ENCODE assay signal across 1 cellular context in the genomic region with DNA sequence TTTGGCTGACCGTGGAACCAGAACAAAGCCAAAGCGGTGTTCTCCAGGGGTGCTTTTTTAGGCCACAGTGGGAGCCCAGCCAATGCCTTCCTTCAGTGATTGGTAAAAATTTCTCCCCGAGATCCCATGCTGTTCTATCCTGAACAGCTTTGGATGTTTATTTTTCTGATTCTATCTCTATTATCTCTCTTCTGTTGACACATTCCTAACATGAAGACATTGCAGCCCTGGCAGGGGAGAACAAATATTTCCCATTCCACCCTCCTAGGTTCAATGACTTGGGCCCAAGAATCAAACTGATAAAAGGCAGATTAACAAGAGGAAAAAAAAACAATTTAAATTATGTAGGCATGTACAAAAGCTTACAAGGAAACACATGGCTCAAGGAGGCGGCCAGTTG.
TF ChIP-seq lines count a peak whose summit lies in the region.

No MANE protein-coding gene starts in this region.

TF ChIP-seq in HepG2, 621 proteins besides CTCF, POLR2A, EP300 and RAD21 (continues in another document):
- TF ChIP-seq, protein P1, sequence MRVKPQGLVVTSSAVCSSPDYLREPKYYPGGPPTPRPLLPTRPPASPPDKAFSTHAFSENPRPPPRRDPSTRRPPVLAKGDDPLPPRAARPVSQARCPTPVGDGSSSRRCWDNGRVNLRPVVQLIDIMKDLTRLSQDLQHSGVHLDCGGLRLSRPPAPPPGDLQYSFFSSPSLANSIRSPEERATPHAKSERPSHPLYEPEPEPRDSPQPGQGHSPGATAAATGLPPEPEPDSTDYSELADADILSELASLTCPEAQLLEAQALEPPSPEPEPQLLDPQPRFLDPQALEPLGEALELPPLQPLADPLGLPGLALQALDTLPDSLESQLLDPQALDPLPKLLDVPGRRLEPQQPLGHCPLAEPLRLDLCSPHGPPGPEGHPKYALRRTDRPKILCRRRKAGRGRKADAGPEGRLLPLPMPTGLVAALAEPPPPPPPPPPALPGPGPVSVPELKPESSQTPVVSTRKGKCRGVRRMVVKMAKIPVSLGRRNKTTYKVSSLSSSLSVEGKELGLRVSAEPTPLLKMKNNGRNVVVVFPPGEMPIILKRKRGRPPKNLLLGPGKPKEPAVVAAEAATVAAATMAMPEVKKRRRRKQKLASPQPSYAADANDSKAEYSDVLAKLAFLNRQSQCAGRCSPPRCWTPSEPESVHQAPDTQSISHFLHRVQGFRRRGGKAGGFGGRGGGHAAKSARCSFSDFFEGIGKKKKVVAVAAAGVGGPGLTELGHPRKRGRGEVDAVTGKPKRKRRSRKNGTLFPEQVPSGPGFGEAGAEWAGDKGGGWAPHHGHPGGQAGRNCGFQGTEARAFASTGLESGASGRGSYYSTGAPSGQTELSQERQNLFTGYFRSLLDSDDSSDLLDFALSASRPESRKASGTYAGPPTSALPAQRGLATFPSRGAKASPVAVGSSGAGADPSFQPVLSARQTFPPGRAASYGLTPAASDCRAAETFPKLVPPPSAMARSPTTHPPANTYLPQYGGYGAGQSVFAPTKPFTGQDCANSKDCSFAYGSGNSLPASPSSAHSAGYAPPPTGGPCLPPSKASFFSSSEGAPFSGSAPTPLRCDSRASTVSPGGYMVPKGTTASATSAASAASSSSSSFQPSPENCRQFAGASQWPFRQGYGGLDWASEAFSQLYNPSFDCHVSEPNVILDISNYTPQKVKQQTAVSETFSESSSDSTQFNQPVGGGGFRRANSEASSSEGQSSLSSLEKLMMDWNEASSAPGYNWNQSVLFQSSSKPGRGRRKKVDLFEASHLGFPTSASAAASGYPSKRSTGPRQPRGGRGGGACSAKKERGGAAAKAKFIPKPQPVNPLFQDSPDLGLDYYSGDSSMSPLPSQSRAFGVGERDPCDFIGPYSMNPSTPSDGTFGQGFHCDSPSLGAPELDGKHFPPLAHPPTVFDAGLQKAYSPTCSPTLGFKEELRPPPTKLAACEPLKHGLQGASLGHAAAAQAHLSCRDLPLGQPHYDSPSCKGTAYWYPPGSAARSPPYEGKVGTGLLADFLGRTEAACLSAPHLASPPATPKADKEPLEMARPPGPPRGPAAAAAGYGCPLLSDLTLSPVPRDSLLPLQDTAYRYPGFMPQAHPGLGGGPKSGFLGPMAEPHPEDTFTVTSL (CRISPR knock-in tag; IDR thresholded peaks at IDR 0.05; ENCODE audit: borderline replicate concordance), result peak; percentile 23; the same call in 1 of the 2 replicates
- TF ChIP-seq, protein P2, sequence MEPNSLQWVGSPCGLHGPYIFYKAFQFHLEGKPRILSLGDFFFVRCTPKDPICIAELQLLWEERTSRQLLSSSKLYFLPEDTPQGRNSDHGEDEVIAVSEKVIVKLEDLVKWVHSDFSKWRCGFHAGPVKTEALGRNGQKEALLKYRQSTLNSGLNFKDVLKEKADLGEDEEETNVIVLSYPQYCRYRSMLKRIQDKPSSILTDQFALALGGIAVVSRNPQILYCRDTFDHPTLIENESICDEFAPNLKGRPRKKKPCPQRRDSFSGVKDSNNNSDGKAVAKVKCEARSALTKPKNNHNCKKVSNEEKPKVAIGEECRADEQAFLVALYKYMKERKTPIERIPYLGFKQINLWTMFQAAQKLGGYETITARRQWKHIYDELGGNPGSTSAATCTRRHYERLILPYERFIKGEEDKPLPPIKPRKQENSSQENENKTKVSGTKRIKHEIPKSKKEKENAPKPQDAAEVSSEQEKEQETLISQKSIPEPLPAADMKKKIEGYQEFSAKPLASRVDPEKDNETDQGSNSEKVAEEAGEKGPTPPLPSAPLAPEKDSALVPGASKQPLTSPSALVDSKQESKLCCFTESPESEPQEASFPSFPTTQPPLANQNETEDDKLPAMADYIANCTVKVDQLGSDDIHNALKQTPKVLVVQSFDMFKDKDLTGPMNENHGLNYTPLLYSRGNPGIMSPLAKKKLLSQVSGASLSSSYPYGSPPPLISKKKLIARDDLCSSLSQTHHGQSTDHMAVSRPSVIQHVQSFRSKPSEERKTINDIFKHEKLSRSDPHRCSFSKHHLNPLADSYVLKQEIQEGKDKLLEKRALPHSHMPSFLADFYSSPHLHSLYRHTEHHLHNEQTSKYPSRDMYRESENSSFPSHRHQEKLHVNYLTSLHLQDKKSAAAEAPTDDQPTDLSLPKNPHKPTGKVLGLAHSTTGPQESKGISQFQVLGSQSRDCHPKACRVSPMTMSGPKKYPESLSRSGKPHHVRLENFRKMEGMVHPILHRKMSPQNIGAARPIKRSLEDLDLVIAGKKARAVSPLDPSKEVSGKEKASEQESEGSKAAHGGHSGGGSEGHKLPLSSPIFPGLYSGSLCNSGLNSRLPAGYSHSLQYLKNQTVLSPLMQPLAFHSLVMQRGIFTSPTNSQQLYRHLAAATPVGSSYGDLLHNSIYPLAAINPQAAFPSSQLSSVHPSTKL (CRISPR knock-in tag; IDR thresholded peaks at IDR 0.05), result peak; percentile 54; the same call in 1 of the 2 replicates
- peak; percentile 43; the same call in 1 of the 2 replicates for TF ChIP-seq FOXA3 (CRISPR knock-in tag; IDR thresholded peaks at IDR 0.05)
- no peak for TF ChIP-seq ZNF317 (CRISPR knock-in tag; IDR thresholded peaks at IDR 0.05)
- TF ChIP-seq GATA4 (IDR thresholded peaks at IDR 0.05; ENCODE audit: borderline replicate concordance, low read depth), result peak; percentile 44; the same call in 1 of the 2 replicates
- TF ChIP-seq, protein P3, sequence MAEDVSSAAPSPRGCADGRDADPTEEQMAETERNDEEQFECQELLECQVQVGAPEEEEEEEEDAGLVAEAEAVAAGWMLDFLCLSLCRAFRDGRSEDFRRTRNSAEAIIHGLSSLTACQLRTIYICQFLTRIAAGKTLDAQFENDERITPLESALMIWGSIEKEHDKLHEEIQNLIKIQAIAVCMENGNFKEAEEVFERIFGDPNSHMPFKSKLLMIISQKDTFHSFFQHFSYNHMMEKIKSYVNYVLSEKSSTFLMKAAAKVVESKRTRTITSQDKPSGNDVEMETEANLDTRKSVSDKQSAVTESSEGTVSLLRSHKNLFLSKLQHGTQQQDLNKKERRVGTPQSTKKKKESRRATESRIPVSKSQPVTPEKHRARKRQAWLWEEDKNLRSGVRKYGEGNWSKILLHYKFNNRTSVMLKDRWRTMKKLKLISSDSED (CRISPR knock-in tag; IDR thresholded peaks at IDR 0.05), result no peak
- TF ChIP-seq ZNF432 (CRISPR knock-in tag; IDR thresholded peaks at IDR 0.05; ENCODE audit: borderline replicate concordance), result no peak
- TF ChIP-seq AKAP8 (CRISPR knock-in tag; IDR thresholded peaks at IDR 0.05), result no peak
- TF ChIP-seq, protein P4, sequence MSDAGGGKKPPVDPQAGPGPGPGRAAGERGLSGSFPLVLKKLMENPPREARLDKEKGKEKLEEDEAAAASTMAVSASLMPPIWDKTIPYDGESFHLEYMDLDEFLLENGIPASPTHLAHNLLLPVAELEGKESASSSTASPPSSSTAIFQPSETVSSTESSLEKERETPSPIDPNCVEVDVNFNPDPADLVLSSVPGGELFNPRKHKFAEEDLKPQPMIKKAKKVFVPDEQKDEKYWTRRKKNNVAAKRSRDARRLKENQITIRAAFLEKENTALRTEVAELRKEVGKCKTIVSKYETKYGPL (CRISPR knock-in tag; IDR thresholded peaks at IDR 0.05), result no peak
- TF ChIP-seq ZNF160 (CRISPR knock-in tag; IDR thresholded peaks at IDR 0.05), result no peak
- no peak for TF ChIP-seq ZBTB1 (CRISPR knock-in tag; IDR thresholded peaks at IDR 0.05; ENCODE audit: borderline replicate concordance)
- TF ChIP-seq, protein P5, sequence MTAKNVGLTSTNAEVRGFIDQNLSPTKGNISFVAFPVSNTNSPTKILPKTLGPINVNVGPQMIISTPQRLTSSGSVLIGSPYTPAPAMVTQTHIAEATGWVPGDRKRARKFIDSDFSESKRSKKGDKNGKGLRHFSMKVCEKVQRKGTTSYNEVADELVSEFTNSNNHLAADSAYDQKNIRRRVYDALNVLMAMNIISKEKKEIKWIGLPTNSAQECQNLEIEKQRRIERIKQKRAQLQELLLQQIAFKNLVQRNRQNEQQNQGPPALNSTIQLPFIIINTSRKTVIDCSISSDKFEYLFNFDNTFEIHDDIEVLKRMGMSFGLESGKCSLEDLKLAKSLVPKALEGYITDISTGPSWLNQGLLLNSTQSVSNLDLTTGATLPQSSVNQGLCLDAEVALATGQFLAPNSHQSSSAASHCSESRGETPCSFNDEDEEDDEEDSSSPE (CRISPR knock-in tag; IDR thresholded peaks at IDR 0.05), result no peak
- TF ChIP-seq ZFYVE20 (CRISPR knock-in tag; IDR thresholded peaks at IDR 0.05; ENCODE audit: borderline replicate concordance, low read depth), result no peak
- TF ChIP-seq EHMT2 (IDR thresholded peaks at IDR 0.05; ENCODE audit: borderline replicate concordance, low read depth, low read length), result no peak
- TF ChIP-seq, protein P6, sequence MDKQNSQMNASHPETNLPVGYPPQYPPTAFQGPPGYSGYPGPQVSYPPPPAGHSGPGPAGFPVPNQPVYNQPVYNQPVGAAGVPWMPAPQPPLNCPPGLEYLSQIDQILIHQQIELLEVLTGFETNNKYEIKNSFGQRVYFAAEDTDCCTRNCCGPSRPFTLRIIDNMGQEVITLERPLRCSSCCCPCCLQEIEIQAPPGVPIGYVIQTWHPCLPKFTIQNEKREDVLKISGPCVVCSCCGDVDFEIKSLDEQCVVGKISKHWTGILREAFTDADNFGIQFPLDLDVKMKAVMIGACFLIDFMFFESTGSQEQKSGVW (CRISPR knock-in tag; IDR thresholded peaks at IDR 0.05; ENCODE audit: borderline replicate concordance), result no peak
- TF ChIP-seq PAWR (CRISPR knock-in tag; IDR thresholded peaks at IDR 0.05; ENCODE audit: borderline replicate concordance), result no peak
- TF ChIP-seq ZNF230 (CRISPR knock-in tag; IDR thresholded peaks at IDR 0.05), result no peak
- TF ChIP-seq ZNF841 (CRISPR knock-in tag; IDR thresholded peaks at IDR 0.05; ENCODE audit: borderline replicate concordance), result no peak
- no peak for TF ChIP-seq CBX2 (IDR thresholded peaks at IDR 0.05; ENCODE audit: low read depth, low read length)
- no peak for TF ChIP-seq CBX2 (CRISPR knock-in tag; IDR thresholded peaks at IDR 0.05; ENCODE audit: low read depth)
- no peak for TF ChIP-seq ZNF552 (CRISPR knock-in tag; IDR thresholded peaks at IDR 0.05; ENCODE audit: borderline replicate concordance)
- no peak for TF ChIP-seq ZNF274 (CRISPR knock-in tag; IDR thresholded peaks at IDR 0.05)
- no peak for TF ChIP-seq NR2C2 (CRISPR knock-in tag; IDR thresholded peaks at IDR 0.05; ENCODE audit: borderline replicate concordance)
- TF ChIP-seq, protein P7, sequence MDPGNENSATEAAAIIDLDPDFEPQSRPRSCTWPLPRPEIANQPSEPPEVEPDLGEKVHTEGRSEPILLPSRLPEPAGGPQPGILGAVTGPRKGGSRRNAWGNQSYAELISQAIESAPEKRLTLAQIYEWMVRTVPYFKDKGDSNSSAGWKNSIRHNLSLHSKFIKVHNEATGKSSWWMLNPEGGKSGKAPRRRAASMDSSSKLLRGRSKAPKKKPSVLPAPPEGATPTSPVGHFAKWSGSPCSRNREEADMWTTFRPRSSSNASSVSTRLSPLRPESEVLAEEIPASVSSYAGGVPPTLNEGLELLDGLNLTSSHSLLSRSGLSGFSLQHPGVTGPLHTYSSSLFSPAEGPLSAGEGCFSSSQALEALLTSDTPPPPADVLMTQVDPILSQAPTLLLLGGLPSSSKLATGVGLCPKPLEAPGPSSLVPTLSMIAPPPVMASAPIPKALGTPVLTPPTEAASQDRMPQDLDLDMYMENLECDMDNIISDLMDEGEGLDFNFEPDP (CRISPR knock-in tag; conservative IDR thresholded peaks at IDR 0.05), result no peak
- TF ChIP-seq ZNF550 (CRISPR knock-in tag; IDR thresholded peaks at IDR 0.05; ENCODE audit: borderline replicate concordance), result no peak
- TF ChIP-seq NAIF1 (CRISPR knock-in tag; IDR thresholded peaks at IDR 0.05; ENCODE audit: borderline replicate concordance), result no peak
- TF ChIP-seq FOXO1 (CRISPR knock-in tag; IDR thresholded peaks at IDR 0.05), result no peak
- TF ChIP-seq, protein P8, sequence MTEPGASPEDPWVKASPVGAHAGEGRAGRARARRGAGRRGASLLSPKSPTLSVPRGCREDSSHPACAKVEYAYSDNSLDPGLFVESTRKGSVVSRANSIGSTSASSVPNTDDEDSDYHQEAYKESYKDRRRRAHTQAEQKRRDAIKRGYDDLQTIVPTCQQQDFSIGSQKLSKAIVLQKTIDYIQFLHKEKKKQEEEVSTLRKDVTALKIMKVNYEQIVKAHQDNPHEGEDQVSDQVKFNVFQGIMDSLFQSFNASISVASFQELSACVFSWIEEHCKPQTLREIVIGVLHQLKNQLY (CRISPR knock-in tag; IDR thresholded peaks at IDR 0.05), result no peak
- no peak for TF ChIP-seq FOXA1 (IDR thresholded peaks at IDR 0.05)
- TF ChIP-seq FOXA1 (CRISPR knock-in tag; IDR thresholded peaks at IDR 0.05), result peak; percentile 49
- TF ChIP-seq DMAP1 (CRISPR knock-in tag; IDR thresholded peaks at IDR 0.05), result no peak
- TF ChIP-seq, protein P9, sequence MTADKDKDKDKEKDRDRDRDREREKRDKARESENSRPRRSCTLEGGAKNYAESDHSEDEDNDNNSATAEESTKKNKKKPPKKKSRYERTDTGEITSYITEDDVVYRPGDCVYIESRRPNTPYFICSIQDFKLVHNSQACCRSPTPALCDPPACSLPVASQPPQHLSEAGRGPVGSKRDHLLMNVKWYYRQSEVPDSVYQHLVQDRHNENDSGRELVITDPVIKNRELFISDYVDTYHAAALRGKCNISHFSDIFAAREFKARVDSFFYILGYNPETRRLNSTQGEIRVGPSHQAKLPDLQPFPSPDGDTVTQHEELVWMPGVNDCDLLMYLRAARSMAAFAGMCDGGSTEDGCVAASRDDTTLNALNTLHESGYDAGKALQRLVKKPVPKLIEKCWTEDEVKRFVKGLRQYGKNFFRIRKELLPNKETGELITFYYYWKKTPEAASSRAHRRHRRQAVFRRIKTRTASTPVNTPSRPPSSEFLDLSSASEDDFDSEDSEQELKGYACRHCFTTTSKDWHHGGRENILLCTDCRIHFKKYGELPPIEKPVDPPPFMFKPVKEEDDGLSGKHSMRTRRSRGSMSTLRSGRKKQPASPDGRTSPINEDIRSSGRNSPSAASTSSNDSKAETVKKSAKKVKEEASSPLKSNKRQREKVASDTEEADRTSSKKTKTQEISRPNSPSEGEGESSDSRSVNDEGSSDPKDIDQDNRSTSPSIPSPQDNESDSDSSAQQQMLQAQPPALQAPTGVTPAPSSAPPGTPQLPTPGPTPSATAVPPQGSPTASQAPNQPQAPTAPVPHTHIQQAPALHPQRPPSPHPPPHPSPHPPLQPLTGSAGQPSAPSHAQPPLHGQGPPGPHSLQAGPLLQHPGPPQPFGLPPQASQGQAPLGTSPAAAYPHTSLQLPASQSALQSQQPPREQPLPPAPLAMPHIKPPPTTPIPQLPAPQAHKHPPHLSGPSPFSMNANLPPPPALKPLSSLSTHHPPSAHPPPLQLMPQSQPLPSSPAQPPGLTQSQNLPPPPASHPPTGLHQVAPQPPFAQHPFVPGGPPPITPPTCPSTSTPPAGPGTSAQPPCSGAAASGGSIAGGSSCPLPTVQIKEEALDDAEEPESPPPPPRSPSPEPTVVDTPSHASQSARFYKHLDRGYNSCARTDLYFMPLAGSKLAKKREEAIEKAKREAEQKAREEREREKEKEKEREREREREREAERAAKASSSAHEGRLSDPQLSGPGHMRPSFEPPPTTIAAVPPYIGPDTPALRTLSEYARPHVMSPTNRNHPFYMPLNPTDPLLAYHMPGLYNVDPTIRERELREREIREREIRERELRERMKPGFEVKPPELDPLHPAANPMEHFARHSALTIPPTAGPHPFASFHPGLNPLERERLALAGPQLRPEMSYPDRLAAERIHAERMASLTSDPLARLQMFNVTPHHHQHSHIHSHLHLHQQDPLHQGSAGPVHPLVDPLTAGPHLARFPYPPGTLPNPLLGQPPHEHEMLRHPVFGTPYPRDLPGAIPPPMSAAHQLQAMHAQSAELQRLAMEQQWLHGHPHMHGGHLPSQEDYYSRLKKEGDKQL (CRISPR knock-in tag; IDR thresholded peaks at IDR 0.05; ENCODE audit: low read depth), result peak; percentile 46; the same call in 1 of the 2 replicates
- TF ChIP-seq MIER3 (CRISPR knock-in tag; IDR thresholded peaks at IDR 0.05; ENCODE audit: borderline replicate concordance), result no peak
